Comparison of ENCODE assay signal across 16 cellular contexts in the genomic region with DNA sequence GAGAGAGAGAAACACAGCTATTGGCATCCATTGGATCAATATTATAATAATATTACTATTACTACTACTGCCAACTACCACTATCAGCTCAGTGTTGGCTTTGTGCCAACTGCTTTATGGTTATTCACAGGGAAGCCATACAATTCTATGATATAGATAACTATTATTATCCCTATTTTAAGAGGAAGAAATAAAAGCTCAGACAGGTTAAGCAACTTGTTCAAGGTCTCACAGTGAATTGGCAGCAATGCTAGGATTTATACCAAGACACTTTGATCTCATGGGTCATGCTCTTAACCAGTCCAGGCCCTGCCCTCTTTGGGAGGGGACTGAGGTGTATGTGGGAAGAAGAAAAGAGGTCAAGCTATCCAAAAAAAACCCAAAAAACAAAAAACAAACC.
DNase-seq lines count a peak whose midpoint lies in the region; ATAC-seq and TF ChIP-seq lines count a peak whose summit lies in the region.
"Had no signal": no experiment of that assay in that cellular context is flagged by ENCODE, and none has a peak within 500 bp of the region (broad histone marks: within the 10 kb centered on the region; RNA-seq: fewer than 3 reads in every experiment).

No MANE protein-coding gene starts in this region.

- no TSS peak for BruUV-seq in MCF 10A (replicated peaks; lab: Mats Ljungman, UMichigan)

- intact Hi-C loops in MCF 10A (cut with micrococcal nuclease): no loop called here
- intact Hi-C loops in breast epithelium (cut with DNase I; ENCODE audit: low total_unique reads): no loop called here
- intact Hi-C loops in uterus (cut with DNase I; ENCODE audit: low total_unique reads): no loop called here
- intact Hi-C loops in left lung (cut with DNase I): no loop called here

- H3K9me3 ChIP-seq in breast epithelium (no peaks in the 10 kb centered on the region), uterus (no peaks in the 10 kb centered on the region), left lung (no peaks in the 10 kb centered on the region)

- H3K4me1 Mint-ChIP-seq in MCF 10A (ENCODE audit: insufficient read depth, unreplicated experiment): no peaks in the 10 kb centered on the region
- H3K4me1 Mint-ChIP-seq in effector memory CD8-positive, alpha-beta T cell (ENCODE audit: low read depth in 2 of 2): peaks cover 65 to 80% of the 10 kb centered on the region in 2 donors

- no peak overlapping the region for H3K27ac Mint-ChIP-seq in MCF 10A (ENCODE audit: low read depth, unreplicated experiment)
- H3K27ac Mint-ChIP-seq in effector memory CD8-positive, alpha-beta T cell: peak overlapping the region; percentile 59 to 95

- no peaks in the 10 kb centered on the region for H3K27me3 Mint-ChIP-seq in MCF 10A (ENCODE audit: insufficient read depth, unreplicated experiment)
- H3K27me3 Mint-ChIP-seq in effector memory CD8-positive, alpha-beta T cell: no peaks in the 10 kb centered on the region
- H3K27me3 Mint-ChIP-seq: naive B cell had no signal

- H3K4me1 ChIP-seq in breast epithelium (no peaks in the 10 kb centered on the region), uterus (peaks cover 0 to 10% of the 10 kb centered on the region in 2 donors), left lung (peaks cover 6 to 19% of the 10 kb centered on the region in 2 donors)

- H3K9me3 Mint-ChIP-seq in MCF 10A (ENCODE audit: unreplicated experiment): no peaks in the 10 kb centered on the region
- no peaks in the 10 kb centered on the region for H3K9me3 Mint-ChIP-seq in effector memory CD8-positive, alpha-beta T cell
- H3K9me3 Mint-ChIP-seq: naive B cell had no signal

- DNase-seq in MCF 10A (ENCODE audit: unreplicated experiment) (peak; percentile 10), breast epithelium (ENCODE audit: low spot score in 2 of 2) (no peak), RWPE1 (ENCODE audit: low spot score) (peak; percentile 6), uterus (no peak), left lung (no peak), NCI-H524 treated with DMSO at 0.1 percent for 48 hours (lab: John Stamatoyannopoulos, UW) (no peak)
- no peak for DNase-seq in effector memory CD8-positive, alpha-beta T cell
- DNase-seq: activated CD4-positive, CD25-positive, alpha-beta regulatory T cell; activated CD8-positive, alpha-beta memory T cell treated with anti-CD3 and anti-CD28 coated beads, Interleukin-2, amount 50 U/mL, for 48 hours; AML-193; head of caudate nucleus; naive B cell; NCI-H1048; posterior cingulate gyrus; SHP77 treated with DMSO at 0.1 percent for 48 hours had no signal

- H3K27me3 ChIP-seq in breast epithelium: no peaks in the 10 kb centered on the region
- no peaks in the 10 kb centered on the region for H3K27me3 ChIP-seq in uterus
- no peaks in the 10 kb centered on the region for H3K27me3 ChIP-seq in left lung

- CTCF ChIA-PET in MCF 10A (lab: Yijun Ruan, JAX) (interaction anchor here (0.6 to 1.3 kb wide), 3 partner anchors 355 to 676 kb away, joined by 3 to 6 read pairs (median 3); a partner anchor contains a TSS), RWPE1 (lab: Yijun Ruan, JAX) (no interaction called here)

- ATAC-seq in effector memory CD8-positive, alpha-beta T cell (replicated peaks): no peak
- no peak for ATAC-seq in left lung

- no peaks in the 10 kb centered on the region for H3K36me3 ChIP-seq in breast epithelium
- H3K36me3 ChIP-seq in uterus: no peaks in the 10 kb centered on the region
- peaks cover 0 to 36% of the 10 kb centered on the region in 2 donors for H3K36me3 ChIP-seq in left lung

- no peaks in the 10 kb centered on the region for H3K36me3 Mint-ChIP-seq in MCF 10A (ENCODE audit: insufficient read depth, unreplicated experiment)
- H3K36me3 Mint-ChIP-seq in effector memory CD8-positive, alpha-beta T cell (ENCODE audit: insufficient read depth): peaks cover 91% of the 10 kb centered on the region

- TF ChIP-seq CTCF in MCF 10A (IDR thresholded peaks at IDR 0.05; ENCODE audit: unreplicated experiment) (no peak), breast epithelium (IDR thresholded peaks at IDR 0.05) (no peak), RWPE1 (conservative IDR thresholded peaks at IDR 0.05; ENCODE audit: low read depth) (no peak), uterus (IDR thresholded peaks at IDR 0.05) (no peak), left lung (IDR thresholded peaks at IDR 0.05) (no peak)

- POLR2A ChIA-PET in MCF 10A (lab: Yijun Ruan, JAX) (interaction anchor here (0.5 to 0.9 kb wide), 3 partner anchors 9 to 429 kb away, joined by 3 to 4 read pairs (median 3); a partner anchor contains a TSS), RWPE1 (lab: Yijun Ruan, JAX; ENCODE audit: low non-redundant PET) (no interaction called here)

- no peak for TF ChIP-seq POLR2A in breast epithelium (IDR thresholded peaks at IDR 0.05)
- no peak for TF ChIP-seq POLR2A in uterus (IDR thresholded peaks at IDR 0.05)

- H3K4me3 ChIP-seq in breast epithelium (no peak overlapping the region), uterus (no peak overlapping the region), left lung (no peak overlapping the region)
- H3K4me3 ChIP-seq: skin epidermis had no signal

- H3K27ac ChIP-seq in breast epithelium (peak overlapping the region in 1 of 2 donors; percentile 53), RWPE1 (no peak overlapping the region), uterus (peak overlapping the region; percentile 7 to 39), left lung (no peak overlapping the region)

- H3K4me3 Mint-ChIP-seq in MCF 10A (ENCODE audit: unreplicated experiment): no peak overlapping the region
- peak overlapping the region in 1 of 2 donors; percentile 40 for H3K4me3 Mint-ChIP-seq in effector memory CD8-positive, alpha-beta T cell
- H3K4me3 Mint-ChIP-seq: naive B cell had no signal

Comparison
In these comparisons a context has a peak if more than half of its experiments do, and no peak if none do; other contexts are left out.
1. DNase-seq: peak in MCF 10A (single experiment) and RWPE1 (single experiment); none in breast epithelium (0 of 2), effector memory CD8-positive, alpha-beta T cell (0 of 3), uterus (0 of 2), left lung (0 of 2) and NCI-H524 treated with DMSO at 0.1 percent for 48 hours (single experiment).
2. H3K27ac ChIP-seq: peak in uterus (2 of 2); none in RWPE1 (single experiment) and left lung (0 of 2).